4 cellular contexts compared by ENCODE assay signal in the genomic region with DNA sequence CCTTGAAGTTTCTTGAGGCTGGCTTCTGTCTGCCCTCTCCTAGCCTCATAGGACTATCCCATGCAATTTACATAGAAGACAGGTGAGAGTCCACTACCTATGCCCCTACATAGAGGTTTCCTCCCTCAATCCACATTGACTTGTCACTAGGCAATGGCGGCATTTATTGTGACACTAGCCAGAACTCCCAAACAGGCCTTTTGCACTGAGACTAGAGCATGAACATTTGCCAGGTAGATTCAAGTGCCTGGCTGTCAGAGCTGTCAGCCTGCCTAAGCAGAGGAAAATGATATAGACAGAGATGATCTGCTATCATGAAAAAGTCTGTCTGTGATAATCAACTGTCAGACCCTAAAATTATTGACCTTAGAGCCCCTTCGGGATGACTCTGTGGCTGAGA.
DNase-seq lines count a peak whose midpoint lies in the region; ATAC-seq and FAIRE-seq lines count a peak whose summit lies in the region.
"Not testable (repeated sequence)": the region's sequence is repeated elsewhere in the genome, so short reads cannot be mapped to it uniquely, and the experiment has no call there.

No MANE protein-coding gene starts in this region.

- WGBS in small intestine, 3 donors: no CpG with 5 or more reads among the region's 2 CpGs

- not testable (repeated sequence) for H3K27ac ChIP-seq in small intestine (ENCODE audit: low read depth in 1 of 2, low read length in 1 of 2)

- not testable (repeated sequence) for H3K4me1 ChIP-seq in small intestine (ENCODE audit: control insufficient read depth in 2 of 2, insufficient read depth in 1 of 2, low read depth in 1 of 2, low read length in 1 of 2)

- H3K36me3 ChIP-seq in small intestine (ENCODE audit: control insufficient read depth in 2 of 2, insufficient read depth in 2 of 2, low read length in 2 of 2): not testable (repeated sequence)

- not testable (repeated sequence) for H3K9me3 ChIP-seq in small intestine (ENCODE audit: control insufficient read depth, low read depth)

- not testable (repeated sequence) for H3K27me3 ChIP-seq in small intestine (ENCODE audit: control insufficient read depth in 2 of 2, insufficient read depth in 2 of 2, low read length in 2 of 2)

- DNase-seq in GM19239 (ENCODE audit: insufficient read length, low spot score); Right ventricle myocardium superior; left ventricle myocardium superior; small intestine: not testable (repeated sequence)

- peak; percentile 49 for FAIRE-seq in GM19239 (lab: Jason Lieb, UNC)
- peak; percentile 68 for FAIRE-seq in small intestine (lab: Jason Lieb, UNC)

- intact Hi-C loops in Right ventricle myocardium superior (cut with DNase I); left ventricle myocardium superior (cut with micrococcal nuclease): not testable (repeated sequence)

- ATAC-seq in Right ventricle myocardium superior (ENCODE audit: poor library complexity): peak; percentile 78
- peak; percentile 69 for ATAC-seq in left ventricle myocardium superior

- H3K4me3 ChIP-seq in small intestine (ENCODE audit: low read depth in 1 of 2, low read length in 2 of 2): not testable (repeated sequence)
